24 cellular contexts compared by ENCODE assay signal in genomic region chr3:53457068-53457467, GRCh38. TPM values are rescaled to one million over a fixed set of nuclear protein-coding genes. Genes with fewer than 3 reads are reported as not detected.
"Had no signal": no experiment of that assay in that cellular context is flagged by ENCODE, and none has a peak within 500 bp of the region (broad histone marks: within the 10 kb centered on the region; RNA-seq: fewer than 3 reads in every experiment).

No MANE protein-coding gene starts in this region.

- H3K4me1 Mint-ChIP-seq: activated CD4-positive, alpha-beta memory T cell treated with anti-CD3 and anti-CD28 coated beads, Interleukin-2, amount 10 ng/mL, durations not matched to agents 7 days and 5 days; activated CD8-positive, alpha-beta memory T cell treated with anti-CD3 and anti-CD28 coated beads, Interleukin-2, amount 10 ng/mL, durations not matched to agents 7 days and 5 days; activated naive CD8-positive, alpha-beta T cell treated with anti-CD3 and anti-CD28 coated beads, Interleukin-2, amount 50 U/mL, for 24 hours; memory B cell had no signal

- ATAC-seq: activated CD8-positive, alpha-beta memory T cell treated with anti-CD3 and anti-CD28 coated beads, Interleukin-2, amount 10 ng/mL, durations not matched to agents 7 days and 5 days; activated naive CD8-positive, alpha-beta T cell treated with anti-CD3 and anti-CD28 coated beads, Interleukin-2, amount 50 U/mL, for 24 hours; body of pancreas; heart right ventricle; left colon; pancreas; right cardiac atrium had no signal

- H3K4me3 Mint-ChIP-seq: activated CD4-positive, alpha-beta memory T cell treated with anti-CD3 and anti-CD28 coated beads, Interleukin-2, amount 10 ng/mL, durations not matched to agents 7 days and 5 days; activated CD8-positive, alpha-beta memory T cell treated with anti-CD3 and anti-CD28 coated beads, Interleukin-2, amount 10 ng/mL, durations not matched to agents 7 days and 5 days; activated naive CD8-positive, alpha-beta T cell treated with anti-CD3 and anti-CD28 coated beads, Interleukin-2, amount 50 U/mL, for 24 hours; memory B cell; nephron progenitor cell; stimulated activated naive CD8-positive, alpha-beta T cell treated with anti-CD3 and anti-CD28 coated beads, Interleukin-15, Interleukin-2, amounts not matched to agents 100 ng/mL and 50 ng/mL, for 24 hours had no signal

- DNase-seq: activated CD4-positive, alpha-beta memory T cell treated with anti-CD3 and anti-CD28 coated beads, Interleukin-2, amount 10 ng/mL, durations not matched to agents 7 days and 5 days; activated CD4-positive, alpha-beta T cell treated with anti-CD3 and anti-CD28 coated beads for 48 hours; activated CD4-positive, CD25-positive, alpha-beta regulatory T cell; activated CD8-positive, alpha-beta memory T cell treated with anti-CD3 and anti-CD28 coated beads, Interleukin-2, amount 10 ng/mL, durations not matched to agents 7 days and 5 days; activated effector memory CD4-positive, alpha-beta T cell treated with anti-CD3 and anti-CD28 coated beads, Interleukin-2, amount 50 U/mL, for 16 hours; activated naive CD4-positive, alpha-beta T cell treated with anti-CD3 and anti-CD28 coated beads, Interleukin-2, amount 50 U/mL, for 16 hours; activated naive CD8-positive, alpha-beta T cell treated with anti-CD3 and anti-CD28 coated beads, Interleukin-2, amount 50 U/mL, for 24 hours; activated T-cell treated with anti-CD3 and anti-CD28 coated beads for 4 hours; anterior cingulate cortex; body of pancreas; effector CD4-positive, alpha-beta T cell; foreskin fibroblast; heart right ventricle; left colon; nephron progenitor cell; pancreas; right cardiac atrium; stimulated activated CD4-positive, alpha-beta T cell treated with anti-CD3 and anti-CD28 coated beads, Interleukin-12 subunit alpha, Interleukin-12 subunit beta, amount 100 ng/mL, for 4 hours; stimulated activated CD4-positive, alpha-beta T cell treated with anti-CD3 and anti-CD28 coated beads, Interleukin-4, amount 100 ng/mL, for 4 hours; tibial artery had no signal

- H3K27ac Mint-ChIP-seq: activated CD4-positive, alpha-beta memory T cell treated with anti-CD3 and anti-CD28 coated beads, Interleukin-2, amount 10 ng/mL, durations not matched to agents 7 days and 5 days; activated CD8-positive, alpha-beta memory T cell treated with anti-CD3 and anti-CD28 coated beads, Interleukin-2, amount 10 ng/mL, durations not matched to agents 7 days and 5 days; activated naive CD8-positive, alpha-beta T cell treated with anti-CD3 and anti-CD28 coated beads, Interleukin-2, amount 50 U/mL, for 24 hours; memory B cell; nephron progenitor cell; stimulated activated naive CD8-positive, alpha-beta T cell treated with anti-CD3 and anti-CD28 coated beads, Interleukin-15, Interleukin-2, amounts not matched to agents 100 ng/mL and 50 ng/mL, for 24 hours had no signal

- H3K9me3 Mint-ChIP-seq: activated CD4-positive, alpha-beta memory T cell treated with anti-CD3 and anti-CD28 coated beads, Interleukin-2, amount 10 ng/mL, durations not matched to agents 7 days and 5 days; activated naive CD8-positive, alpha-beta T cell treated with anti-CD3 and anti-CD28 coated beads, Interleukin-2, amount 50 U/mL, for 24 hours; memory B cell; nephron progenitor cell; stimulated activated naive CD8-positive, alpha-beta T cell treated with anti-CD3 and anti-CD28 coated beads, Interleukin-15, Interleukin-2, amounts not matched to agents 100 ng/mL and 50 ng/mL, for 24 hours had no signal

- H3K36me3 Mint-ChIP-seq: activated CD8-positive, alpha-beta memory T cell treated with anti-CD3 and anti-CD28 coated beads, Interleukin-2, amount 10 ng/mL, durations not matched to agents 7 days and 5 days; memory B cell had no signal

RNA-seq across cellular contexts. Expression of gene CACNA1D, which starts 37.3 kb away (rescaled TPM):
- total RNA-seq: myocyte, pulmonary artery endothelial cell had no signal
